Comparison of ENCODE assay signal across 34 cellular contexts in genomic region chr20:25601659-25602058, GRCh38.
"Had no signal": no experiment of that assay in that cellular context is flagged by ENCODE, and none has a peak within 500 bp of the region (broad histone marks: within the 10 kb centered on the region; RNA-seq: fewer than 3 reads in every experiment).

No MANE protein-coding gene starts in this region.

- H3K27me3 Mint-ChIP-seq: activated CD4-positive, alpha-beta memory T cell treated with anti-CD3 and anti-CD28 coated beads, Interleukin-2, amount 10 ng/mL, durations not matched to agents 7 days and 5 days; activated CD8-positive, alpha-beta memory T cell treated with anti-CD3 and anti-CD28 coated beads, Interleukin-2, amount 10 ng/mL, durations not matched to agents 7 days and 5 days; activated naive CD4-positive, alpha-beta T cell treated with anti-CD3 and anti-CD28 coated beads, Interleukin-2, amount 50 U/mL, for 24 hours; brain had no signal

- H3K36me3 ChIP-seq: WERI-Rb-1 had no signal

- DNase-seq: activated CD4-positive, alpha-beta memory T cell treated with anti-CD3 and anti-CD28 coated beads, Interleukin-2, amount 10 ng/mL, durations not matched to agents 7 days and 5 days; activated CD4-positive, CD25-positive, alpha-beta regulatory T cell; activated CD8-positive, alpha-beta memory T cell treated with anti-CD3 and anti-CD28 coated beads for 24 hours; activated CD8-positive, alpha-beta memory T cell treated with anti-CD3 and anti-CD28 coated beads, Interleukin-2, amount 10 ng/mL, durations not matched to agents 7 days and 5 days; activated gamma-delta T cell; activated naive CD4-positive, alpha-beta T cell treated with Interleukin-2 at 50 U/mL for 16 hours; activated naive CD8-positive, alpha-beta T cell treated with anti-CD3 and anti-CD28 coated beads, Interleukin-2, amount 10 ng/mL, durations not matched to agents 7 days and 5 days; activated T-cell treated with anti-CD3 and anti-CD28 coated beads, Interleukin-2, amount 50 U/mL, for 1 hour; activated T-cell treated with anti-CD3 and anti-CD28 coated beads, Interleukin-2, amount 50 U/mL, for 72 hours; amygdala; central memory CD4-positive, alpha-beta T cell; MM.1S; NCI-H1092 treated with DMSO at 0.1 percent for 48 hours; NCI-H1417; NCI-H146; NCI-H187; NCI-H2029 treated with DMSO at 0.1 percent for 48 hours; NCI-H2107; NCI-H2171; NCI-H510A; NCI-H526; NCI-H748 treated with DMSO at 0.1 percent for 48 hours; OCI-M1; Right ventricle myocardium superior; SW 1271; T-helper 1 cell; T-helper 2 cell; T-helper 9 cell; WERI-Rb-1 had no signal

- H3K9me3 Mint-ChIP-seq: activated CD4-positive, alpha-beta memory T cell treated with anti-CD3 and anti-CD28 coated beads, Interleukin-2, amount 10 ng/mL, durations not matched to agents 7 days and 5 days; activated naive CD4-positive, alpha-beta T cell treated with anti-CD3 and anti-CD28 coated beads, Interleukin-2, amount 50 U/mL, for 24 hours; activated T-helper 2 cell treated with anti-CD3 and anti-CD28 coated beads, Interferon-gamma antibody, Interleukin-2, Interleukin-4, amounts not matched to agents 10 μg/mL and 5 μg/mL and 100 μg/mL, durations not matched to agents 14 hours and 24 hours and 36 hours; brain had no signal

- FAIRE-seq: colon had no signal

- H3K4me2 ChIP-seq: KMS-11 had no signal

- H3K27ac Mint-ChIP-seq: activated CD4-positive, alpha-beta memory T cell treated with anti-CD3 and anti-CD28 coated beads, Interleukin-2, amount 10 ng/mL, durations not matched to agents 7 days and 5 days; activated CD8-positive, alpha-beta memory T cell treated with anti-CD3 and anti-CD28 coated beads, Interleukin-2, amount 10 ng/mL, durations not matched to agents 7 days and 5 days; activated naive CD4-positive, alpha-beta T cell treated with anti-CD3 and anti-CD28 coated beads, Interleukin-2, amount 50 U/mL, for 24 hours; activated naive CD8-positive, alpha-beta T cell treated with anti-CD3 and anti-CD28 coated beads, Interleukin-2, amount 10 ng/mL, durations not matched to agents 7 days and 5 days; activated T-cell treated with anti-CD3 and anti-CD28 coated beads, Interleukin-2, amount 50 U/mL, for 72 hours; activated T-helper 2 cell treated with anti-CD3 and anti-CD28 coated beads, Interferon-gamma antibody, Interleukin-2, Interleukin-4, amounts not matched to agents 10 μg/mL and 5 μg/mL and 100 μg/mL, durations not matched to agents 14 hours and 24 hours and 36 hours; brain had no signal

- H3K4me1 Mint-ChIP-seq: activated naive CD4-positive, alpha-beta T cell treated with anti-CD3 and anti-CD28 coated beads, Interleukin-2, amount 50 U/mL, for 24 hours; activated naive CD8-positive, alpha-beta T cell treated with anti-CD3 and anti-CD28 coated beads, Interleukin-2, amount 10 ng/mL, durations not matched to agents 7 days and 5 days; brain had no signal

- ATAC-seq: activated CD8-positive, alpha-beta memory T cell treated with anti-CD3 and anti-CD28 coated beads, Interleukin-2, amount 10 ng/mL, durations not matched to agents 7 days and 5 days; activated T-cell treated with anti-CD3 and anti-CD28 coated beads, Interleukin-2, amount 50 U/mL, for 72 hours had no signal

- H3K36me3 Mint-ChIP-seq: activated CD8-positive, alpha-beta memory T cell treated with anti-CD3 and anti-CD28 coated beads, Interleukin-2, amount 10 ng/mL, durations not matched to agents 7 days and 5 days; activated naive CD4-positive, alpha-beta T cell treated with anti-CD3 and anti-CD28 coated beads, Interleukin-2, amount 50 U/mL, for 24 hours; brain had no signal

- H3K9ac ChIP-seq: KMS-11 had no signal

- H3K27ac ChIP-seq: KMS-11, WERI-Rb-1 had no signal

- H3K4me3 Mint-ChIP-seq: activated CD4-positive, alpha-beta memory T cell treated with anti-CD3 and anti-CD28 coated beads, Interleukin-2, amount 10 ng/mL, durations not matched to agents 7 days and 5 days; activated CD8-positive, alpha-beta memory T cell treated with anti-CD3 and anti-CD28 coated beads, Interleukin-2, amount 10 ng/mL, durations not matched to agents 7 days and 5 days; activated naive CD4-positive, alpha-beta T cell treated with anti-CD3 and anti-CD28 coated beads, Interleukin-2, amount 50 U/mL, for 24 hours; activated naive CD8-positive, alpha-beta T cell treated with anti-CD3 and anti-CD28 coated beads, Interleukin-2, amount 10 ng/mL, durations not matched to agents 7 days and 5 days; activated T-cell treated with anti-CD3 and anti-CD28 coated beads, Interleukin-2, amount 50 U/mL, for 72 hours; brain had no signal
